In genomic region chr17:59901604-59902003, GRCh38 we compare ENCODE assay signal across 2 cellular contexts.
A peak's percentile ranks its signal among the peaks of the same experiment; 100 is the strongest.
TF ChIP-seq lines count a peak whose summit lies in the region.

No MANE protein-coding gene starts in this region.

TF ChIP-seq in HepG2, 621 proteins besides CTCF, POLR2A, EP300 and RAD21:
- no peak for TF ChIP-seq KLF15 (CRISPR knock-in tag; IDR thresholded peaks at IDR 0.05; ENCODE audit: borderline replicate concordance)
- no peak for TF ChIP-seq ZNF335 (CRISPR knock-in tag; IDR thresholded peaks at IDR 0.05)
- TF ChIP-seq ZNF121 (CRISPR knock-in tag; IDR thresholded peaks at IDR 0.05) = 0 out of 2 replicates have a peak, but pooled peaks have one; percentile 25

TF ChIP-seq in K562, 482 proteins besides CTCF, POLR2A, EP300 and RAD21:
- TF ChIP-seq TFAM (CRISPR knock-in tag; conservative IDR thresholded peaks at IDR 0.05) (no peak), ZNF121 (CRISPR knock-in tag; conservative IDR thresholded peaks at IDR 0.05) (peak; percentile 68), ZBTB11 (CRISPR knock-in tag; IDR thresholded peaks at IDR 0.05) (peak in 1 of 3 experiments; percentile 74; a peak in 2 of 6 replicates), FOS (IDR thresholded peaks at IDR 0.05; ENCODE audit: extremely low read depth, insufficient read length) (no peak)
